In the genomic region with DNA sequence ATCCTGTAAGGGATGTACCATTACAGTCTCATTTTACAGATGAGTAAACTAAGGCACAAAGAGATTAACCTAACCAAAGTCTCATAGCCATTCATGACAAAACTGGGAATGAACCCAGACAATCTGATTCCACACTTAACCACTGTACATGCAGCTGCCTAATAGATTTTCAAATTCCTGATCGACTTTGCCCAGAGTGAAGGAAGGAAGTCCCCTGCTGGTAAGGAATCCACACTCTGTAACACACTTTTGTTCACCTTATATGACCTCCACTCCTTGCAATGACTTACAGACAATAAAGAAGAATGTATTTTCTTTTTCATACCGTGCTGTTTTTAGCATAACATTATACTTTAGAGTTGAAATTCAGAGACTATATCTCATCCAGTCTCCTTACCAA, we compare ENCODE assay signal across 1 cellular context.
A peak's percentile ranks its signal among the peaks of the same experiment; 100 is the strongest.
TF ChIP-seq lines count a peak whose summit lies in the region.

No MANE protein-coding gene starts in this region.

TF ChIP-seq in GM23338, 12 proteins besides CTCF, POLR2A, EP300 and RAD21:
- no peak for TF ChIP-seq JUNB (IDR thresholded peaks at IDR 0.05; ENCODE audit: unreplicated experiment)
- 0 out of 2 replicates have a peak, but pooled peaks have one; percentile 24 for TF ChIP-seq NANOG (IDR thresholded peaks at IDR 0.05; ENCODE audit: borderline replicate concordance)
